In genomic region chr14:54309615-54310014, GRCh38 we compare ENCODE assay signal across 19 cellular contexts.
"Had no signal": no experiment of that assay in that cellular context is flagged by ENCODE, and none has a peak within 500 bp of the region (broad histone marks: within the 10 kb centered on the region; RNA-seq: fewer than 3 reads in every experiment).

No MANE protein-coding gene starts in this region.

- H3K36me3 Mint-ChIP-seq: naive thymus-derived CD4-positive, alpha-beta T cell; stimulated activated effector memory CD8-positive, alpha-beta T cell treated with anti-CD3 and anti-CD28 coated beads, Interleukin-12 subunit alpha, Interleukin-12 subunit beta, amount 100 ng/mL, for 72 hours had no signal

- H2AFZ ChIP-seq: parathyroid adenoma had no signal

- H3K27me3 ChIP-seq: dorsolateral prefrontal cortex, right lobe of liver, tibial artery, upper lobe of right lung, vagina had no signal

- DNase-seq: cortex of kidney; dorsolateral prefrontal cortex; effector CD8-positive, alpha-beta T cell; heart left ventricle; hypothalamus; left ventricle myocardium inferior; naive thymus-derived CD4-positive, alpha-beta T cell; nephron progenitor cell; right lobe of liver; stimulated activated CD4-positive, alpha-beta T cell treated with anti-CD3 and anti-CD28 coated beads, Interleukin-4, amount 100 ng/mL, for 1 hour; stimulated activated CD8-positive, alpha-beta memory T cell treated with anti-CD3 and anti-CD28 coated beads, Interleukin-4, amount 100 ng/mL, for 48 hours; tibial artery; upper lobe of right lung had no signal

- H3K4me3 Mint-ChIP-seq: naive thymus-derived CD4-positive, alpha-beta T cell; nephron progenitor cell; stimulated activated effector memory CD8-positive, alpha-beta T cell treated with anti-CD3 and anti-CD28 coated beads, Interleukin-12 subunit alpha, Interleukin-12 subunit beta, amount 100 ng/mL, for 72 hours; stimulated activated naive CD8-positive, alpha-beta T cell treated with anti-CD3 and anti-CD28 coated beads, Interleukin-15, Interleukin-2, amounts not matched to agents 100 ng/mL and 50 ng/mL, for 24 hours had no signal

- ATAC-seq: naive thymus-derived CD4-positive, alpha-beta T cell; right lobe of liver; stimulated activated effector memory CD8-positive, alpha-beta T cell treated with anti-CD3 and anti-CD28 coated beads, Interleukin-12 subunit alpha, Interleukin-12 subunit beta, amount 100 ng/mL, for 72 hours; upper lobe of right lung had no signal

- H3K9me3 Mint-ChIP-seq: naive thymus-derived CD4-positive, alpha-beta T cell; nephron progenitor cell; stimulated activated effector memory CD8-positive, alpha-beta T cell treated with anti-CD3 and anti-CD28 coated beads, Interleukin-12 subunit alpha, Interleukin-12 subunit beta, amount 100 ng/mL, for 72 hours; stimulated activated naive CD8-positive, alpha-beta T cell treated with anti-CD3 and anti-CD28 coated beads, Interleukin-15, Interleukin-2, amounts not matched to agents 100 ng/mL and 50 ng/mL, for 24 hours had no signal

- H3K9me3 ChIP-seq: heart left ventricle, left ventricle myocardium inferior, prostate gland, right lobe of liver, tibial artery, upper lobe of right lung, vagina had no signal

- H3K9ac ChIP-seq: parathyroid adenoma had no signal

- H3K4me3 ChIP-seq: dorsolateral prefrontal cortex, heart left ventricle, left ventricle myocardium inferior, lung, prostate gland, right lobe of liver, tibial artery, upper lobe of right lung, vagina had no signal

- H3K79me2 ChIP-seq: parathyroid adenoma had no signal

- H3K27ac Mint-ChIP-seq: naive thymus-derived CD4-positive, alpha-beta T cell; nephron progenitor cell; stimulated activated effector memory CD8-positive, alpha-beta T cell treated with anti-CD3 and anti-CD28 coated beads, Interleukin-12 subunit alpha, Interleukin-12 subunit beta, amount 100 ng/mL, for 72 hours; stimulated activated naive CD8-positive, alpha-beta T cell treated with anti-CD3 and anti-CD28 coated beads, Interleukin-15, Interleukin-2, amounts not matched to agents 100 ng/mL and 50 ng/mL, for 24 hours had no signal

- H3K27ac ChIP-seq: dorsolateral prefrontal cortex, heart left ventricle, left ventricle myocardium inferior, parathyroid adenoma, prostate gland, right lobe of liver, tibial artery, upper lobe of right lung, vagina had no signal

- H3K36me3 ChIP-seq: heart left ventricle, left ventricle myocardium inferior, prostate gland, right lobe of liver, tibial artery, upper lobe of right lung, vagina had no signal

- H3K4me1 ChIP-seq: left ventricle myocardium inferior, parathyroid adenoma, prostate gland, right lobe of liver, tibial artery, upper lobe of right lung, vagina had no signal

- H3K4me1 Mint-ChIP-seq: naive thymus-derived CD4-positive, alpha-beta T cell; stimulated activated effector memory CD8-positive, alpha-beta T cell treated with anti-CD3 and anti-CD28 coated beads, Interleukin-12 subunit alpha, Interleukin-12 subunit beta, amount 100 ng/mL, for 72 hours had no signal
